9 cellular contexts compared by ENCODE assay signal in genomic region chr3:120438971-120439370, GRCh38. TPM values are rescaled to one million over a fixed set of nuclear protein-coding genes. Genes with fewer than 3 reads are reported as not detected.
DNase-seq lines count a peak whose midpoint lies in the region; ATAC-seq and TF ChIP-seq lines count a peak whose summit lies in the region.
"Had no signal": no experiment of that assay in that cellular context is flagged by ENCODE, and none has a peak within 500 bp of the region (broad histone marks: within the 10 kb centered on the region; RNA-seq: fewer than 3 reads in every experiment).

No MANE protein-coding gene starts in this region.

- peaks cover 0 to 20% of the 10 kb centered on the region in 2 donors for H3K36me3 ChIP-seq in adrenal gland (replicated peaks in 1 of 2)
- H3K36me3 ChIP-seq in muscle layer of duodenum (ENCODE audit: control insufficient read depth in 1 of 2, insufficient read depth in 2 of 2, low read length in 2 of 2), result peaks cover 8 to 19% of the 10 kb centered on the region in 2 donors
- no peaks in the 10 kb centered on the region for H3K36me3 ChIP-seq in vagina

- H3K27ac ChIP-seq in adrenal gland, result peak overlapping the region in 3 of 5 donors; percentile 40 to 64 (median 53)
- peak overlapping the region; percentile 62 for H3K27ac ChIP-seq in muscle layer of duodenum (ENCODE audit: low read length)
- H3K27ac ChIP-seq in vagina, result peak overlapping the region; percentile 27

- H3K4me1 ChIP-seq in adrenal gland (replicated peaks in 1 of 2) (peaks cover 29 to 82% of the 10 kb centered on the region in 2 donors), muscle layer of duodenum (ENCODE audit: control insufficient read depth in 1 of 2, insufficient read depth in 2 of 2, low read length in 2 of 2) (peaks cover 35 to 87% of the 10 kb centered on the region in 2 donors), vagina (peaks cover 98% of the 10 kb centered on the region)

- no peak overlapping the region for H3K4me3 ChIP-seq in adrenal gland
- H3K4me3 ChIP-seq in muscle layer of duodenum (ENCODE audit: low read depth in 1 of 2, low read length in 2 of 2), result peak overlapping the region in 1 of 2 donors; percentile 26
- no peak overlapping the region for H3K4me3 ChIP-seq in vagina

- H3K27me3 ChIP-seq in adrenal gland (no peaks in the 10 kb centered on the region), muscle layer of duodenum (ENCODE audit: low read depth, low read length) (no peaks in the 10 kb centered on the region), vagina (no peaks in the 10 kb centered on the region)

- intact Hi-C loops in adrenal gland (cut with DNase I) (no loop called here), vagina (cut with DNase I) (no loop called here)

- WGBS in adrenal gland, 4 donors, result 10 to 50% (median 22%) methylated on average over 6 of the region's 6 CpGs

- DNase-seq in adrenal gland, result peak; percentile 51 to 77 (median 71)
- peak; percentile 72 for DNase-seq in foreskin melanocyte
- DNase-seq in vagina (ENCODE audit: extremely low spot score in 2 of 2), result peak in 1 of 2 donors; percentile 82
- DNase-seq in iPS-NIHi11 (ENCODE audit: low spot score), result no peak
- no peak for DNase-seq in NCI-H524 treated with DMSO at 0.1 percent for 48 hours (lab: John Stamatoyannopoulos, UW)
- DNase-seq: NCI-H1105 had no signal

- TF ChIP-seq POLR2A in adrenal gland (IDR thresholded peaks at IDR 0.05), result no peak
- TF ChIP-seq POLR2A in vagina (IDR thresholded peaks at IDR 0.05), result no peak

- TF ChIP-seq CTCF in adrenal gland (IDR thresholded peaks at IDR 0.05), result no peak
- no peak for TF ChIP-seq CTCF in vagina (IDR thresholded peaks at IDR 0.05)

- no peak for ATAC-seq in HG03280 (IDR thresholded peaks at IDR 0.05; ENCODE audit: unreplicated experiment)
- ATAC-seq: Panc1 had no signal

- H3K9me3 ChIP-seq in adrenal gland (replicated peaks in 1 of 3) (no peaks in the 10 kb centered on the region), muscle layer of duodenum (ENCODE audit: control insufficient read depth in 1 of 2, low read length in 2 of 2) (no peaks in the 10 kb centered on the region), vagina (no peaks in the 10 kb centered on the region)

RNA-seq across cellular contexts. Expression of gene FSTL1, which starts 11.8 kb away (rescaled TPM):
- total RNA-seq in adrenal gland (100 to 1,000 TPM; 295 to 625 (median 369) TPM), vagina (387 TPM)
- 100 to 1,000 TPM in 1 of 3 donors, 10 to 100 TPM in 2; 45.6 to 176 (median 64.2) TPM for polyA plus RNA-seq in adrenal gland

Comparison
In these comparisons a context has a peak if more than half of its experiments do, and no peak if none do; other contexts are left out.
1. DNase-seq: peak in adrenal gland (7 of 7) and foreskin melanocyte (single experiment); none in iPS-NIHi11 (single experiment) and NCI-H524 treated with DMSO at 0.1 percent for 48 hours (single experiment).
2. Peak in every context shown above with its lines, with median percentiles within 50 percentile points of each other: H3K27ac ChIP-seq.